In the genomic region with DNA sequence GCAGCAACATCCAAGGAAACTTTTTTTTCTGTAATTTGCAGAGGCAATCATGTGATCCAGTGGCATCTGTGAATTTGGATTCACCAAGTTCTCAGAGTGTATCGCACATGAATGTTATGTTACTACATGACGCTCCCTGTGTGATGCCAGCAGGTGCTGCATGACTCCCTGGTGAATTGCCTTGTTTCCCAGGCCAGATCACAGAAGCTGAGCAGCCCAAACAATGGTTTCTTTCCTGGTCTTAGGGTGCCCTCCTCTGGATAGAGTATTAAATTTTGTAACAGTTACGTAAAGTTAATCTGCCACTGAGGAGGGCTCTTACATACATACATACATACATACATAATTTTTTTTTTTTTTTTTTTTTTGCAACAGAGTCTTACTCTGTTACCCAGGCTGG, we compare ENCODE assay signal across 8 cellular contexts. TPM values are rescaled to one million over a fixed set of nuclear protein-coding genes. Genes with fewer than 3 reads are reported as not detected.
DNase-seq lines count a peak whose midpoint lies in the region; TF ChIP-seq lines count a peak whose summit lies in the region.

No MANE protein-coding gene starts in this region.

- 91% methylated on average over 3 of the region's 3 CpGs for WGBS in hepatocyte (ENCODE audit: low lambda C conversion rate, missing lambda C conversion rate)

- no peaks in the 10 kb centered on the region for H3K9me2 ChIP-seq in hepatocyte (replicated peaks; ENCODE audit: insufficient read depth)

- H3K4me3 ChIP-seq in HAP-1 = no peak overlapping the region
- no peak overlapping the region for H3K4me3 ChIP-seq in adipocyte (ENCODE audit: low read length)
- H3K4me3 ChIP-seq in hepatocyte = no peak overlapping the region

- H3K9me3 ChIP-seq in HAP-1 (no peaks in the 10 kb centered on the region), adipocyte (ENCODE audit: control insufficient read depth, low read length) (no peaks in the 10 kb centered on the region), hepatocyte (ENCODE audit: low read depth) (no peaks in the 10 kb centered on the region)

- peaks cover 15% of the 10 kb centered on the region for H3K36me3 ChIP-seq in HAP-1 (replicated peaks)
- peaks cover 16% of the 10 kb centered on the region for H3K36me3 ChIP-seq in adipocyte (ENCODE audit: control insufficient read depth, insufficient read depth, low read length, severe bottlenecking)
- H3K36me3 ChIP-seq in hepatocyte (replicated peaks; ENCODE audit: insufficient read depth, low read depth) = no peaks in the 10 kb centered on the region

- no peaks in the 10 kb centered on the region for H4K20me1 ChIP-seq in hepatocyte (ENCODE audit: insufficient read depth, poor library complexity, severe bottlenecking)

- H3K4me1 ChIP-seq in HAP-1 (peaks cover 9% of the 10 kb centered on the region), adipocyte (ENCODE audit: control insufficient read depth, insufficient read depth, low read length) (peaks cover 11% of the 10 kb centered on the region), hepatocyte (ENCODE audit: insufficient read depth) (no peaks in the 10 kb centered on the region)

- H3K4me2 ChIP-seq in hepatocyte = no peak overlapping the region

- H3K27ac ChIP-seq in hepatocyte = no peak overlapping the region

- H3K9ac ChIP-seq in adipocyte (ENCODE audit: low read length) = no peak overlapping the region

- H3K79me2 ChIP-seq in hepatocyte = peaks cover 30% of the 10 kb centered on the region

- no peaks in the 10 kb centered on the region for H3K27me3 ChIP-seq in HAP-1 (ENCODE audit: low read depth)
- H3K27me3 ChIP-seq in adipocyte (replicated peaks; ENCODE audit: control insufficient read depth, insufficient read depth, low read length) = no peaks in the 10 kb centered on the region
- H3K27me3 ChIP-seq in hepatocyte = no peaks in the 10 kb centered on the region

- no peak overlapping the region for H2AFZ ChIP-seq in hepatocyte

- peak; percentile 39 for TF ChIP-seq CTCF in hepatocyte (IDR thresholded peaks at IDR 0.05; ENCODE audit: poor library complexity)

- DNase-seq in COLO829 (ENCODE audit: low spot score) = peak; percentile 73
- peak; percentile 38 to 48 for DNase-seq in HAP-1 (ENCODE audit: low spot score in 2 of 2)
- peak; percentile 78 for DNase-seq in NCI-H460 (ENCODE audit: extremely low read depth, low read depth)
- peak; percentile 74 for DNase-seq in adipocyte (ENCODE audit: low read depth)
- DNase-seq in hepatocyte (ENCODE audit: low spot score) = peak; percentile 69
- peak; percentile 95 for DNase-seq in superior temporal gyrus (ENCODE audit: extremely low spot score)
- no peak for DNase-seq in activated CD4-positive, CD25-positive, alpha-beta regulatory T cell (lab: John Stamatoyannopoulos, UW)
- no peak for DNase-seq in T1000 (lab: John Stamatoyannopoulos, UW)

- in situ Hi-C loops in HAP-1 (cut with MboI; ENCODE audit: low sequenced_read_pairs) = no loop called here

RNA-seq across cellular contexts. Expression of a gene that starts 3.6 kb away (rescaled TPM):
- total RNA-seq in NCI-H460 (2014; rRNA removed; shearing (Covaris generic)) = 12.6 and 13.5 TPM in 2 replicates
- 7.8 and 10.1 TPM in 2 replicates for polyA plus RNA-seq in NCI-H460 (2014; cell fraction: nucleus; rRNA removed)
- 9.6 and 10.9 TPM in 2 replicates for total RNA-seq in hepatocyte
- polyA plus RNA-seq in hepatocyte = 11.7 and 12.8 TPM in 2 replicates

RNA-seq across cellular contexts. Expression of a gene that starts 28.3 kb away (rescaled TPM):
- total RNA-seq in NCI-H460 (2014; rRNA removed; shearing (Covaris generic)) = 29.1 and 30.5 TPM in 2 replicates
- 54.0 and 56.0 TPM in 2 replicates for polyA plus RNA-seq in NCI-H460 (2014; cell fraction: nucleus; rRNA removed)
- 30.1 and 35.6 TPM in 2 replicates for total RNA-seq in hepatocyte
- 20.7 and 28.3 TPM in 2 replicates for polyA plus RNA-seq in hepatocyte

RNA-seq across cellular contexts. Expression of a gene that starts 35.6 kb away (rescaled TPM):
- total RNA-seq in NCI-H460 (2014; rRNA removed; shearing (Covaris generic)) = 59.3 and 73.8 TPM in 2 replicates
- 53.3 and 85.2 TPM in 2 replicates for polyA plus RNA-seq in NCI-H460 (2014; cell fraction: nucleus; rRNA removed)
- total RNA-seq in hepatocyte = 41.9 and 53.7 TPM in 2 replicates
- 161 and 163 TPM in 2 replicates for polyA plus RNA-seq in hepatocyte

RNA-seq across cellular contexts. Expression of a gene that starts 37.8 kb away (rescaled TPM):
- 16.1 and 19.9 TPM in 2 replicates for total RNA-seq in NCI-H460 (2014; rRNA removed; shearing (Covaris generic))
- 11.2 and 16.5 TPM in 2 replicates for polyA plus RNA-seq in NCI-H460 (2014; cell fraction: nucleus; rRNA removed)
- total RNA-seq in hepatocyte = 41.1 and 44.0 TPM in 2 replicates
- polyA plus RNA-seq in hepatocyte = 27.0 and 29.2 TPM in 2 replicates

RNA-seq across cellular contexts. Expression of a gene that starts 48.0 kb away (rescaled TPM):
- total RNA-seq in NCI-H460 (2014; rRNA removed; shearing (Covaris generic)) = 88.4 and 91.0 TPM in 2 replicates
- 380 and 425 TPM in 2 replicates for polyA plus RNA-seq in NCI-H460 (2014; cell fraction: nucleus; rRNA removed)
- 39.0 and 42.1 TPM in 2 replicates for total RNA-seq in hepatocyte
- 49.3 and 57.5 TPM in 2 replicates for polyA plus RNA-seq in hepatocyte

Comparison
In these comparisons a context has a peak if more than half of its experiments do, and no peak if none do; other contexts are left out.
1. DNase-seq: peak in COLO829 (single experiment), HAP-1 (2 of 2), NCI-H460 (single experiment), adipocyte (single experiment), hepatocyte (single experiment) and superior temporal gyrus (single experiment); none in activated CD4-positive, CD25-positive, alpha-beta regulatory T cell (0 of 4) and T1000 (single experiment).